ENCODE assay signal across 1 cellular context in genomic region chr15:69451951-69452701, GRCh38.
TF ChIP-seq lines count a peak whose summit lies in the region.

No MANE protein-coding gene starts in this region.

TF ChIP-seq in K562, 482 proteins besides CTCF, POLR2A, EP300 and RAD21 (continued from another document and continues in another):
- TF ChIP-seq ARID4B (CRISPR knock-in tag; IDR thresholded peaks at IDR 0.05): no peak
- TF ChIP-seq GATA2 (CRISPR knock-in tag; IDR thresholded peaks at IDR 0.05): peak; percentile 72
- no peak; the same call in none of the 2 replicates for TF ChIP-seq EP400 (IDR thresholded peaks at IDR 0.05)
- TF ChIP-seq ZNF766 (CRISPR knock-in tag; conservative IDR thresholded peaks at IDR 0.05): 0 out of 2 replicates have a peak, but pooled peaks have one; percentile 19
- no peak for TF ChIP-seq NR0B1 (IDR thresholded peaks at IDR 0.05; ENCODE audit: partially characterized antibody)
- no peak for TF ChIP-seq KAT8 (IDR thresholded peaks at IDR 0.05; ENCODE audit: low read depth)
- no peak for TF ChIP-seq ARID2 (IDR thresholded peaks at IDR 0.05)
- TF ChIP-seq NCOA4 (IDR thresholded peaks at IDR 0.05; ENCODE audit: partially characterized antibody): no peak
- peak; percentile 24 for TF ChIP-seq MEIS2 (IDR thresholded peaks at IDR 0.05; ENCODE audit: partially characterized antibody)
- peak in 1 of 2 experiments; percentile 35; a peak in 1 of 4 replicates for TF ChIP-seq KDM1A (IDR thresholded peaks at IDR 0.05)
- TF ChIP-seq TAF9B (IDR thresholded peaks at IDR 0.05; ENCODE audit: partially characterized antibody): no peak
- TF ChIP-seq PML (IDR thresholded peaks at IDR 0.05; ENCODE audit: low read length): no peak
- no peak for TF ChIP-seq CHD2 (IDR thresholded peaks at IDR 0.05; ENCODE audit: low read depth, low read length)
- 0 out of 2 replicates have a peak, but pooled peaks have one; percentile 49 for TF ChIP-seq HEY1 (CRISPR knock-in tag; IDR thresholded peaks at IDR 0.05; ENCODE audit: borderline replicate concordance)
- TF ChIP-seq CCAR2 (IDR thresholded peaks at IDR 0.05; ENCODE audit: low read depth, low read length): no peak
- no peak for TF ChIP-seq HNRNPUL1 (IDR thresholded peaks at IDR 0.05; ENCODE audit: low read length)
- no peak for TF ChIP-seq ZNF57 (CRISPR knock-in tag; IDR thresholded peaks at IDR 0.05)
- TF ChIP-seq HDAC2 (IDR thresholded peaks at IDR 0.05): peak; percentile 87
- no peak for TF ChIP-seq ZNF239 (CRISPR knock-in tag; IDR thresholded peaks at IDR 0.05)
- no peak for TF ChIP-seq ARID3A (IDR thresholded peaks at IDR 0.05; ENCODE audit: borderline replicate concordance, low read depth, low read length)
- peak; percentile 5 for TF ChIP-seq RBBP5 (IDR thresholded peaks at IDR 0.05; ENCODE audit: borderline replicate concordance, insufficient read depth, low read length, poor library complexity, severe bottlenecking)
- no peak for TF ChIP-seq GABPA (tag; conservative IDR thresholded peaks at IDR 0.05; ENCODE audit: low read depth)
- TF ChIP-seq ETV6 (IDR thresholded peaks at IDR 0.05; ENCODE audit: borderline replicate concordance in 1 of 2, low read depth in 2 of 2, low read length in 1 of 2): no peak
- TF ChIP-seq ETV6 (CRISPR knock-in tag; IDR thresholded peaks at IDR 0.05; ENCODE audit: borderline replicate concordance): no peak
- no peak for TF ChIP-seq ID3 (CRISPR knock-in tag; IDR thresholded peaks at IDR 0.05)
- TF ChIP-seq ID3 (tag; IDR thresholded peaks at IDR 0.05): 0 out of 2 replicates have a peak, but pooled peaks have one; percentile 34
- no peak for TF ChIP-seq HDAC8 (tag; IDR thresholded peaks at IDR 0.05)
- peak; percentile 81; the same call in 1 of the 2 replicates for TF ChIP-seq PHF8 (IDR thresholded peaks at IDR 0.05; ENCODE audit: borderline replicate concordance, low read length)
- TF ChIP-seq BCLAF1 (IDR thresholded peaks at IDR 0.05; ENCODE audit: borderline replicate concordance in 1 of 2, control insufficient read depth in 1 of 2, low read depth in 2 of 2, low read length in 1 of 2): peak in 1 of 2 experiments; percentile 54; a peak in 2 of 4 replicates
- TF ChIP-seq ZNF212 (CRISPR knock-in tag; IDR thresholded peaks at IDR 0.05): no peak
- no peak for TF ChIP-seq POLR3G (IDR thresholded peaks at IDR 0.05; ENCODE audit: extremely low read depth, insufficient read length, insufficient replicate concordance)
- peak in 1 of 2 experiments; percentile 36; a peak in 1 of 4 replicates for TF ChIP-seq FOXA3 (CRISPR knock-in tag; conservative IDR thresholded peaks at IDR 0.05 in 1 of 2, IDR thresholded peaks at IDR 0.05 in 1 of 2)
- 0 out of 4 replicates have a peak, but pooled peaks of 1 of the 2 experiments have one; percentile 10 for TF ChIP-seq MAZ (CRISPR knock-in tag; conservative IDR thresholded peaks at IDR 0.05 in 1 of 2, IDR thresholded peaks at IDR 0.05 in 1 of 2)
- TF ChIP-seq TEAD4 (IDR thresholded peaks at IDR 0.05; ENCODE audit: low read length): peak; percentile 74
- no peak for TF ChIP-seq TEAD4 (CRISPR knock-in tag; IDR thresholded peaks at IDR 0.05; ENCODE audit: borderline replicate concordance)
- no peak for TF ChIP-seq SIX5 (IDR thresholded peaks at IDR 0.05; ENCODE audit: borderline replicate concordance in 1 of 2, insufficient read depth in 1 of 2, low read depth in 1 of 2, low read length in 2 of 2)
- TF ChIP-seq CREB3 (tag; conservative IDR thresholded peaks at IDR 0.05; ENCODE audit: low read depth): no peak
- TF ChIP-seq ZNF445 (CRISPR knock-in tag; IDR thresholded peaks at IDR 0.05; ENCODE audit: low read depth): no peak
- no peak for TF ChIP-seq CREM (IDR thresholded peaks at IDR 0.05; ENCODE audit: low read depth)
- TF ChIP-seq SAP30 (IDR thresholded peaks at IDR 0.05; ENCODE audit: borderline replicate concordance, insufficient read depth, low read depth, low read length, poor library complexity, severe bottlenecking): no peak
- peak; percentile 85 for TF ChIP-seq ARID1B (IDR thresholded peaks at IDR 0.05)
- TF ChIP-seq ZBTB9 (CRISPR knock-in tag; IDR thresholded peaks at IDR 0.05): 0 out of 2 replicates have a peak, but pooled peaks have one; percentile 26
- TF ChIP-seq ZNF644 (tag; IDR thresholded peaks at IDR 0.05; ENCODE audit: low read depth): 0 out of 2 replicates have a peak, but pooled peaks have one; percentile 30
- TF ChIP-seq YY1 (IDR thresholded peaks at IDR 0.05; ENCODE audit: borderline replicate concordance in 1 of 3, control insufficient read depth in 1 of 3, extremely low read depth in 1 of 3, insufficient read depth in 3 of 3, insufficient read length in 1 of 3, insufficient replicate concordance in 2 of 3, low read depth in 1 of 3, low read length in 2 of 3): peak in 1 of 3 experiments; percentile 8
- TF ChIP-seq RB1 (IDR thresholded peaks at IDR 0.05; ENCODE audit: low read depth): 0 out of 2 replicates have a peak, but pooled peaks have one; percentile 1
- TF ChIP-seq MLLT1 (IDR thresholded peaks at IDR 0.05): peak in 1 of 2 experiments; percentile 73; a peak in 2 of 4 replicates
- no peak for TF ChIP-seq RFX1 (IDR thresholded peaks at IDR 0.05)
- TF ChIP-seq ZNF143 (CRISPR knock-in tag; IDR thresholded peaks at IDR 0.05): peak; percentile 54; the same call in 1 of the 2 replicates
- TF ChIP-seq ZBTB2 (IDR thresholded peaks at IDR 0.05): 0 out of 2 replicates have a peak, but pooled peaks have one; percentile 35
- TF ChIP-seq FOXK1 (CRISPR knock-in tag; IDR thresholded peaks at IDR 0.05; ENCODE audit: borderline replicate concordance): 0 out of 2 replicates have a peak, but pooled peaks have one; percentile 45
- peak; percentile 46; the same call in 1 of the 2 replicates for TF ChIP-seq SMARCA5 (IDR thresholded peaks at IDR 0.05)
